24 cellular contexts compared by ENCODE assay signal in the genomic region with DNA sequence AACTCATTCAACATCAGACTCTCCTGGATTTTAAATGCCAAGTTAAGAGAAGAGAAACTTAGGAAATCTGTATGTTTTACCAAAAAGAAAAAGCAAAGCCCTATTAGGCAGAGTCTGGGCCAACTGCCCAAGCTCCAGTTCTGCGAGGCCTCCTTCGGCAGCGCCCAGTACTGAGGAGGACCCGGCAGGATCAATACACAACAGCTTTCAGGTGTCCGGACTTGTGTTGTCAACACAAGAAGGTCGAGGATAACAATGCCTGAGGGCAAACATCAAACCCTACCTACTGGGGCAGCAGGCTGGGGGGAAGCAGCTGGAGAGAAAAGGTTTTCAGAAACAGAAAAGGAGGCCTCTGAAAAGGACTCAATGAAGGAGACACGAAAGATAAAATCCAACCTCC.
"Had no signal": no experiment of that assay in that cellular context is flagged by ENCODE, and none has a peak within 500 bp of the region (broad histone marks: within the 10 kb centered on the region; RNA-seq: fewer than 3 reads in every experiment).

No MANE protein-coding gene starts in this region.

- H3K27ac Mint-ChIP-seq: dendritic cell treated with granulocyte-macrophage colony-stimulating factor and Interleukin-4, amounts not matched to agents 40 ng/mL and 50 ng/mL, for 4 days; natural killer cell treated with Interleukin-12 subunit alpha and Interleukin-12 subunit beta and Interleukin-15 and Interleukin-18, amount 100 ng/mL, for 72 hours; stimulated activated memory B cell treated with anti-CD40 and anti-IgM and Interleukin-4, amounts not matched to agents 10 μg/mL and 1 μg/mL and 100 μg/mL, for 72 hours; stimulated activated naive CD8-positive, alpha-beta T cell treated with anti-CD3 and anti-CD28 coated beads, Interleukin-15, Interleukin-2, amounts not matched to agents 100 ng/mL and 50 ng/mL, for 24 hours had no signal

- H3K79me2 ChIP-seq: hepatocyte had no signal

- H3K4me3 ChIP-seq: hepatocyte, lung, psoas muscle, spleen, tibial artery, upper lobe of left lung, uterus had no signal

- H2AFZ ChIP-seq: hepatocyte had no signal

- DNase-seq: erythroblast; foreskin melanocyte; head of caudate nucleus; left colon; left ventricle myocardium superior; mesenchymal stem cell; midbrain; psoas muscle; retina; spleen; stimulated activated CD4-positive, alpha-beta T cell treated with anti-CD3 and anti-CD28 coated beads, Interleukin-15, amount 100 ng/mL, for 24 hours; stimulated activated CD4-positive, alpha-beta T cell treated with anti-CD3 and anti-CD28 coated beads, Interleukin-1b, Interleukin-23, amount 100 ng/mL, for 48 hours; stimulated activated CD4-positive, alpha-beta T cell treated with anti-CD3 and anti-CD28 coated beads, Interleukin-4, amount 100 ng/mL, for 24 hours; tibial artery; upper lobe of left lung; uterus had no signal

- ATAC-seq: left colon; left ventricle myocardium superior; natural killer cell treated with Interleukin-12 subunit alpha and Interleukin-12 subunit beta and Interleukin-15 and Interleukin-18, amount 100 ng/mL, for 72 hours; psoas muscle; sciatic nerve; stimulated activated memory B cell treated with anti-CD40 and anti-IgM and Interleukin-4, amounts not matched to agents 10 μg/mL and 1 μg/mL and 100 μg/mL, for 72 hours had no signal

- H3K4me2 ChIP-seq: hepatocyte had no signal

- H3K9me3 Mint-ChIP-seq: dendritic cell treated with granulocyte-macrophage colony-stimulating factor and Interleukin-4, amounts not matched to agents 40 ng/mL and 50 ng/mL, for 4 days; natural killer cell treated with Interleukin-12 subunit alpha and Interleukin-12 subunit beta and Interleukin-15 and Interleukin-18, amount 100 ng/mL, for 72 hours; stimulated activated memory B cell treated with anti-CD40 and anti-IgM and Interleukin-4, amounts not matched to agents 10 μg/mL and 1 μg/mL and 100 μg/mL, for 72 hours; stimulated activated naive CD8-positive, alpha-beta T cell treated with anti-CD3 and anti-CD28 coated beads, Interleukin-15, Interleukin-2, amounts not matched to agents 100 ng/mL and 50 ng/mL, for 24 hours had no signal

- FAIRE-seq: endothelial cell of umbilical vein had no signal

- H3K27ac ChIP-seq: hepatocyte, psoas muscle, spleen, tibial artery, upper lobe of left lung, uterus had no signal

- H3K4me1 ChIP-seq: psoas muscle, spleen, tibial artery, upper lobe of left lung, uterus had no signal

- H3K36me3 ChIP-seq: spleen, tibial artery, upper lobe of left lung, uterus had no signal

- H3K36me3 Mint-ChIP-seq: natural killer cell treated with Interleukin-12 subunit alpha and Interleukin-12 subunit beta and Interleukin-15 and Interleukin-18, amount 100 ng/mL, for 72 hours; stimulated activated memory B cell treated with anti-CD40 and anti-IgM and Interleukin-4, amounts not matched to agents 10 μg/mL and 1 μg/mL and 100 μg/mL, for 72 hours had no signal

- H3K27me3 ChIP-seq: upper lobe of left lung, uterus had no signal

- H3K4me3 Mint-ChIP-seq: dendritic cell treated with granulocyte-macrophage colony-stimulating factor and Interleukin-4, amounts not matched to agents 40 ng/mL and 50 ng/mL, for 4 days; natural killer cell treated with Interleukin-12 subunit alpha and Interleukin-12 subunit beta and Interleukin-15 and Interleukin-18, amount 100 ng/mL, for 72 hours; stimulated activated memory B cell treated with anti-CD40 and anti-IgM and Interleukin-4, amounts not matched to agents 10 μg/mL and 1 μg/mL and 100 μg/mL, for 72 hours; stimulated activated naive CD8-positive, alpha-beta T cell treated with anti-CD3 and anti-CD28 coated beads, Interleukin-15, Interleukin-2, amounts not matched to agents 100 ng/mL and 50 ng/mL, for 24 hours had no signal

- H3K9me3 ChIP-seq: psoas muscle, spleen, tibial artery, upper lobe of left lung, uterus had no signal
